In the genomic region with DNA sequence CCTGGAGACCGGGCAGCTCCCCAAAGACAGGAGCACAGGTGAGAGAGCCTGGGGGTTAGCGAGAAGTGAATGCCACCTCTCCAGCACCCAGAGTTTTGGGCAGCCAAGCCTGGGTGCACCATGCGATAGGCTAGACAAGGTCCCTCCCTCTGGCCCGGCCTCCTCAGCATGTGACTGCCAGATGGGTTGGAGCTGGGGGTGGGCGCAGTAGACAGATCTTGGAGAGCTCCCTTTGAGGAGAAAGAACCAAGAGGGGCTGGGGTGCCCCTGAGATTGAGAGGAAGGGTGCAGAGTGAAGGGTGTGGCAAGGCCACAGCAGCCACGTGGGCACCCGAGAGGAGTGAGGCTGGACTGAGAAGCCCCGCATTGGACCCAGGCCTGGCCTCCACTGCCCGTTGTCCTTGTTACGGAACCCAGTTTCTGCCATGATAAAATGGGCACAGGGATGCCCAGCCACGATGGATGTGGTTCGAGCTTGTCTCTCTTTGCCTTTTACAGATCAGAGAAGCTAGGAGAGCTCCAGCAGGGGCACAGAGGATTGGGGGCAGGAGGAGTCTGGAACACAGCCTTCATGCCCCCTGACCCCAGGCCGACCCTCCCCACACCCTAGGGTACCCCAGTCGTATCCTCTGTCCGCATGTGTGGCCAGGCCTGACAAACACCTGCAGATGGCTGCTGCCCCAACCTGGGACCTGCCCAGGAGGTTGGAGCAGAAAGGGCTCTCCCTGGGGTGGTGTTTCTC, we compare ENCODE assay signal across 2 cellular contexts.
A peak's percentile ranks its signal among the peaks of the same experiment; 100 is the strongest.
TF ChIP-seq lines count a peak whose summit lies in the region.

No MANE protein-coding gene starts in this region.

TF ChIP-seq in A549, 52 proteins besides CTCF, POLR2A, EP300 and RAD21:
- TF ChIP-seq ELK1 (IDR thresholded peaks at IDR 0.05; ENCODE audit: low read depth, low read length) (no peak), HMGXB4 (CRISPR knock-in tag; IDR thresholded peaks at IDR 0.05; ENCODE audit: borderline replicate concordance) (no peak), MAFK (IDR thresholded peaks at IDR 0.05; ENCODE audit: partially characterized antibody) (no peak), HEYL (CRISPR knock-in tag; IDR thresholded peaks at IDR 0.05) (no peak), CBX8 (IDR thresholded peaks at IDR 0.05) (no peak), KDM1A (IDR thresholded peaks at IDR 0.05; ENCODE audit: low read depth) (no peak), JUNB (IDR thresholded peaks at IDR 0.05) (no peak), SMC3 (IDR thresholded peaks at IDR 0.05) (no peak), HOXB5 (CRISPR knock-in tag; IDR thresholded peaks at IDR 0.05) (no peak), BHLHE40 (IDR thresholded peaks at IDR 0.05; ENCODE audit: low read depth, low read length) (no peak)
- TF ChIP-seq, protein P1, sequence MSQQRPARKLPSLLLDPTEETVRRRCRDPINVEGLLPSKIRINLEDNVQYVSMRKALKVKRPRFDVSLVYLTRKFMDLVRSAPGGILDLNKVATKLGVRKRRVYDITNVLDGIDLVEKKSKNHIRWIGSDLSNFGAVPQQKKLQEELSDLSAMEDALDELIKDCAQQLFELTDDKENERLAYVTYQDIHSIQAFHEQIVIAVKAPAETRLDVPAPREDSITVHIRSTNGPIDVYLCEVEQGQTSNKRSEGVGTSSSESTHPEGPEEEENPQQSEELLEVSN (IDR thresholded peaks at IDR 0.05; ENCODE audit: borderline replicate concordance, low read depth), result no peak
- TF ChIP-seq, protein P2, sequence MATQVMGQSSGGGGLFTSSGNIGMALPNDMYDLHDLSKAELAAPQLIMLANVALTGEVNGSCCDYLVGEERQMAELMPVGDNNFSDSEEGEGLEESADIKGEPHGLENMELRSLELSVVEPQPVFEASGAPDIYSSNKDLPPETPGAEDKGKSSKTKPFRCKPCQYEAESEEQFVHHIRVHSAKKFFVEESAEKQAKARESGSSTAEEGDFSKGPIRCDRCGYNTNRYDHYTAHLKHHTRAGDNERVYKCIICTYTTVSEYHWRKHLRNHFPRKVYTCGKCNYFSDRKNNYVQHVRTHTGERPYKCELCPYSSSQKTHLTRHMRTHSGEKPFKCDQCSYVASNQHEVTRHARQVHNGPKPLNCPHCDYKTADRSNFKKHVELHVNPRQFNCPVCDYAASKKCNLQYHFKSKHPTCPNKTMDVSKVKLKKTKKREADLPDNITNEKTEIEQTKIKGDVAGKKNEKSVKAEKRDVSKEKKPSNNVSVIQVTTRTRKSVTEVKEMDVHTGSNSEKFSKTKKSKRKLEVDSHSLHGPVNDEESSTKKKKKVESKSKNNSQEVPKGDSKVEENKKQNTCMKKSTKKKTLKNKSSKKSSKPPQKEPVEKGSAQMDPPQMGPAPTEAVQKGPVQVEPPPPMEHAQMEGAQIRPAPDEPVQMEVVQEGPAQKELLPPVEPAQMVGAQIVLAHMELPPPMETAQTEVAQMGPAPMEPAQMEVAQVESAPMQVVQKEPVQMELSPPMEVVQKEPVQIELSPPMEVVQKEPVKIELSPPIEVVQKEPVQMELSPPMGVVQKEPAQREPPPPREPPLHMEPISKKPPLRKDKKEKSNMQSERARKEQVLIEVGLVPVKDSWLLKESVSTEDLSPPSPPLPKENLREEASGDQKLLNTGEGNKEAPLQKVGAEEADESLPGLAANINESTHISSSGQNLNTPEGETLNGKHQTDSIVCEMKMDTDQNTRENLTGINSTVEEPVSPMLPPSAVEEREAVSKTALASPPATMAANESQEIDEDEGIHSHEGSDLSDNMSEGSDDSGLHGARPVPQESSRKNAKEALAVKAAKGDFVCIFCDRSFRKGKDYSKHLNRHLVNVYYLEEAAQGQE (IDR thresholded peaks at IDR 0.05), result no peak

TF ChIP-seq in K562, 482 proteins besides CTCF, POLR2A, EP300 and RAD21:
- TF ChIP-seq SMAD2 (IDR thresholded peaks at IDR 0.05; ENCODE audit: low read depth, low read length) (no peak), MYBL2 (IDR thresholded peaks at IDR 0.05; ENCODE audit: low read depth) (no peak), MYBL2 (CRISPR knock-in tag; IDR thresholded peaks at IDR 0.05; ENCODE audit: borderline replicate concordance) (no peak), RNF2 (IDR thresholded peaks at IDR 0.05) (no peak), MAZ (CRISPR knock-in tag; conservative IDR thresholded peaks at IDR 0.05 in 1 of 2, IDR thresholded peaks at IDR 0.05 in 1 of 2) (no peak), SMARCB1 (IDR thresholded peaks at IDR 0.05; ENCODE audit: insufficient read length, low read depth) (no peak), KDM5B (IDR thresholded peaks at IDR 0.05; ENCODE audit: insufficient replicate concordance, low read depth, low read length) (peak; percentile 32)
- TF ChIP-seq, protein P3, sequence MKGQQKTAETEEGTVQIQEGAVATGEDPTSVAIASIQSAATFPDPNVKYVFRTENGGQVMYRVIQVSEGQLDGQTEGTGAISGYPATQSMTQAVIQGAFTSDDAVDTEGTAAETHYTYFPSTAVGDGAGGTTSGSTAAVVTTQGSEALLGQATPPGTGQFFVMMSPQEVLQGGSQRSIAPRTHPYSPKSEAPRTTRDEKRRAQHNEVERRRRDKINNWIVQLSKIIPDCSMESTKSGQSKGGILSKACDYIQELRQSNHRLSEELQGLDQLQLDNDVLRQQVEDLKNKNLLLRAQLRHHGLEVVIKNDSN (CRISPR knock-in tag; IDR thresholded peaks at IDR 0.05), result 0 out of 2 replicates have a peak, but pooled peaks have one; percentile 19
